13 cellular contexts compared by ENCODE assay signal in the genomic region with DNA sequence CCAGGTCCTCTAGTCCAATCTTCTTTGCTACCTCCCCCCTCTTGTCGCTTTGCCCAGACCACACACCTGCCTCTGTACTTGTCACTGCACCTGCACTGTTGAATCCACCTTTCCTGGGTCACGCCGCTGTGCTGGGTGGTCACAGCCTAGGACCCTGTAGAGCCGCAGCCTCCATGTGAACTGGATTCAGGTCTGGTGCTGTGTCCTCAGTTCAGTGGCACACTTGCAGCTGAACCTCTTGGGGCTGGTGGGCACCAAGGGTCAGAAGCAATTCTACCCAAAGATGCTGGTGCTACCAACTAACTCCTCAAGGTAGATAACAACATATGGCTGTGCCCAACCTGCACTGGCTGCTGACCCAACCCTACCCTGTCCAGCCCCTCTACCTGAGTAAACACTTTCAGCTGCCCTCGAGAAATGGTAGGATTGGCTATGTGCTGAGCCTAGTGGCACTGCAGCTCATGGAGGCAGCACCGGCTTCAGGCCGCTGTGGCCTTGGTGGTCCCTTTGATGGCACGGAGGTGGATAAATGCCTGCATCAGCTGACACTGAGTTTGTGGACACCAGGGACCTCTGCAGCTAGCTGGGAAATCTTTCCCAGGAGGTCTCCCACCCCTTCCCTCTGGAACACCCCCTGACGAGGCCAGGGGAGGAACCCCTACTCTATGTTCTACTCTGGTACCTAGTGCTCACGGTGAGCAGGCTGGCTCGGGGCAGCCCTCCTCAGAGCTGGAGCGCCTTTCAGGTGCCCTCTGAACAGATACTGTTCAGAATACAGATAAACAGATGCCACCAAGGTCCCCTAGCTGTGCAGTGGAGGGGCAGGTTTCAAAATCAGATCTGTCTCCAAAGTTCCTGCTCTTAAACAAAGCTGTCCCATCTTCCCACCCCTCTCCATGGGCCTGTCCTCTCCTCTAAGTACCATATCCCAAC. TPM values are rescaled to one million over a fixed set of nuclear protein-coding genes. Genes with fewer than 3 reads are reported as not detected.
A peak's percentile ranks its signal among the peaks of the same experiment; 100 is the strongest.
DNase-seq lines count a peak whose midpoint lies in the region; ATAC-seq and TF ChIP-seq lines count a peak whose summit lies in the region.
"Had no signal": no experiment of that assay in that cellular context is flagged by ENCODE, and none has a peak within 500 bp of the region (broad histone marks: within the 10 kb centered on the region; RNA-seq: fewer than 3 reads in every experiment).

No MANE protein-coding gene starts in this region.

- no peak for TF ChIP-seq CTCF in endothelial cell (IDR thresholded peaks at IDR 0.05; ENCODE audit: unreplicated experiment)

- H3K4me1 Mint-ChIP-seq in activated naive CD4-positive, alpha-beta T cell treated with anti-CD3 and anti-CD28 coated beads, Interleukin-2, amount 50 U/mL, for 24 hours = peaks cover 22% of the 10 kb centered on the region
- peaks cover 25% of the 10 kb centered on the region for H3K4me1 Mint-ChIP-seq in endothelial cell (ENCODE audit: unreplicated experiment)
- peaks cover 37% of the 10 kb centered on the region for H3K4me1 Mint-ChIP-seq in stimulated activated effector memory CD8-positive, alpha-beta T cell treated with anti-CD3 and anti-CD28 coated beads, Interleukin-12 subunit alpha, Interleukin-12 subunit beta, amount 100 ng/mL, for 72 hours

- no peak for DNase-seq in activated naive CD4-positive, alpha-beta T cell (lab: John Stamatoyannopoulos, UW)
- DNase-seq in NCI-H146 (lab: John Stamatoyannopoulos, UW) = peak; percentile 17
- no peak for DNase-seq in endothelial cell (ENCODE audit: low spot score)
- DNase-seq in stimulated activated effector memory CD8-positive, alpha-beta T cell treated with anti-CD3 and anti-CD28 coated beads, Interleukin-12 subunit alpha, Interleukin-12 subunit beta, amount 100 ng/mL, for 72 hours (ENCODE audit: low spot score in 2 of 2) = no peak
- DNase-seq in DMS153 treated with DMSO at 0.1 percent for 48 hours (lab: John Stamatoyannopoulos, UW; ENCODE audit: unreplicated experiment) = no peak
- DNase-seq: amygdala; DMS79 treated with DMSO at 0.1 percent for 48 hours; NK-92 treated with Interleukin-12 subunit alpha and Interleukin-12 subunit beta, amount 100 ng/mL, for 24 hours; testis had no signal

- H3K9me3 Mint-ChIP-seq in activated naive CD4-positive, alpha-beta T cell treated with anti-CD3 and anti-CD28 coated beads, Interleukin-2, amount 50 U/mL, for 24 hours = no peaks in the 10 kb centered on the region
- H3K9me3 Mint-ChIP-seq in endothelial cell (ENCODE audit: unreplicated experiment) = peaks cover 5% of the 10 kb centered on the region
- H3K9me3 Mint-ChIP-seq in stimulated activated effector memory CD8-positive, alpha-beta T cell treated with anti-CD3 and anti-CD28 coated beads, Interleukin-12 subunit alpha, Interleukin-12 subunit beta, amount 100 ng/mL, for 72 hours = no peaks in the 10 kb centered on the region

- peak overlapping the region; percentile 75 for H3K27ac Mint-ChIP-seq in activated naive CD4-positive, alpha-beta T cell treated with anti-CD3 and anti-CD28 coated beads, Interleukin-2, amount 50 U/mL, for 24 hours
- H3K27ac Mint-ChIP-seq in endothelial cell (ENCODE audit: unreplicated experiment) = no peak overlapping the region
- peak overlapping the region; percentile 83 for H3K27ac Mint-ChIP-seq in stimulated activated effector memory CD8-positive, alpha-beta T cell treated with anti-CD3 and anti-CD28 coated beads, Interleukin-12 subunit alpha, Interleukin-12 subunit beta, amount 100 ng/mL, for 72 hours

- no peak for ATAC-seq in stimulated activated effector memory CD8-positive, alpha-beta T cell treated with anti-CD3 and anti-CD28 coated beads, Interleukin-12 subunit alpha, Interleukin-12 subunit beta, amount 100 ng/mL, for 72 hours
- no peak for ATAC-seq in HG03095 (IDR thresholded peaks at IDR 0.05; ENCODE audit: unreplicated experiment)
- ATAC-seq in HG03460 (IDR thresholded peaks at IDR 0.05; ENCODE audit: unreplicated experiment) = no peak
- ATAC-seq: esophagus mucosa had no signal

- H3K4me3 Mint-ChIP-seq in activated naive CD4-positive, alpha-beta T cell treated with anti-CD3 and anti-CD28 coated beads, Interleukin-2, amount 50 U/mL, for 24 hours = no peak overlapping the region
- peak overlapping the region; percentile 16 for H3K4me3 Mint-ChIP-seq in endothelial cell (ENCODE audit: unreplicated experiment)
- H3K4me3 Mint-ChIP-seq in stimulated activated effector memory CD8-positive, alpha-beta T cell treated with anti-CD3 and anti-CD28 coated beads, Interleukin-12 subunit alpha, Interleukin-12 subunit beta, amount 100 ng/mL, for 72 hours = no peak overlapping the region

- H3K27me3 Mint-ChIP-seq in activated naive CD4-positive, alpha-beta T cell treated with anti-CD3 and anti-CD28 coated beads, Interleukin-2, amount 50 U/mL, for 24 hours = no peaks in the 10 kb centered on the region
- peaks cover 29% of the 10 kb centered on the region for H3K27me3 Mint-ChIP-seq in endothelial cell (ENCODE audit: unreplicated experiment)

- peaks cover 9% of the 10 kb centered on the region for H3K36me3 Mint-ChIP-seq in activated naive CD4-positive, alpha-beta T cell treated with anti-CD3 and anti-CD28 coated beads, Interleukin-2, amount 50 U/mL, for 24 hours
- H3K36me3 Mint-ChIP-seq in endothelial cell (ENCODE audit: low read depth, unreplicated experiment) = peaks cover 33% of the 10 kb centered on the region
- peaks cover 82% of the 10 kb centered on the region for H3K36me3 Mint-ChIP-seq in stimulated activated effector memory CD8-positive, alpha-beta T cell treated with anti-CD3 and anti-CD28 coated beads, Interleukin-12 subunit alpha, Interleukin-12 subunit beta, amount 100 ng/mL, for 72 hours

RNA-seq across cellular contexts. Expression of gene AGAP2, which starts 14.3 kb away (rescaled TPM):
- 27.0 TPM for total RNA-seq in endothelial cell (ENCODE audit: unreplicated experiment)

RNA-seq across cellular contexts. Expression of gene TSPAN31, which starts 20.6 kb away (rescaled TPM):
- 21.8 TPM for total RNA-seq in endothelial cell (ENCODE audit: unreplicated experiment)

RNA-seq across cellular contexts. Expression of gene CDK4, which starts 27.8 kb away (rescaled TPM):
- 120 TPM for total RNA-seq in endothelial cell (ENCODE audit: unreplicated experiment)

RNA-seq across cellular contexts. Expression of gene OS9, which starts 30.3 kb away (rescaled TPM):
- total RNA-seq in endothelial cell (ENCODE audit: unreplicated experiment) = 220 TPM

RNA-seq across cellular contexts. Expression of gene MARCHF9, which starts 30.6 kb away (rescaled TPM):
- 2.3 TPM for total RNA-seq in endothelial cell (ENCODE audit: unreplicated experiment)
